ENCODE assay signal across 19 cellular contexts in the genomic region with DNA sequence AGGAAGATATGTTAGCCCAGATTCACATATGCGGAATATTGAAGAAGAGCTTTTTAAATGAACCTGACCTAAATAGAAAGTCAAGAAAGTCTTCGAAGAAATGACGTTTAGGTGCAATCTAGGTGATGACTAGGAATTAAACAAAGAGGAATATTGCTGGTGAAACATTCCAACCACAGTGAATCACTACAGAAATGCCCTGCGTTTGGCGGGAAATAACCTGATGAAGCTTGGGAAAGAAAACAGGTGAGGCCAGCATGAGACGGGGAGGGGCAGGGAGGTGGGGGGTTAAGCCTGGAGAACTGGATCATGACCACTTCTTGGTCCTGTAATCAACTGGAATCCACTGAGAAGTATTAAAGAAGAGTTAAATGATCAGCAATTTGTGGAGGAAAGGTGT.
A peak's percentile ranks its signal among the peaks of the same experiment; 100 is the strongest.
DNase-seq lines count a peak whose midpoint lies in the region; ATAC-seq and TF ChIP-seq lines count a peak whose summit lies in the region.
"Had no signal": no experiment of that assay in that cellular context is flagged by ENCODE, and none has a peak within 500 bp of the region (broad histone marks: within the 10 kb centered on the region; RNA-seq: fewer than 3 reads in every experiment).

No MANE protein-coding gene starts in this region.

- ATAC-seq in HG03139 (IDR thresholded peaks at IDR 0.05; ENCODE audit: unreplicated experiment) = no peak
- no peak for ATAC-seq in GM18858 (IDR thresholded peaks at IDR 0.05; ENCODE audit: unreplicated experiment)
- no peak for ATAC-seq in HG03378 (IDR thresholded peaks at IDR 0.05; ENCODE audit: unreplicated experiment)
- ATAC-seq: CD8-positive, alpha-beta T cell had no signal

- intact Hi-C loops in MCF 10A (cut with micrococcal nuclease) = loop anchor here (10.0 kb wide), 1 partner anchor 92 kb away; no protein-coding TSS in a partner anchor
- intact Hi-C loops in breast epithelium (cut with DNase I; ENCODE audit: low total_unique reads) = no loop called here
- intact Hi-C loops in mammary epithelial cell (cut with micrococcal nuclease) = no loop called here

- H3K36me3 Mint-ChIP-seq in MCF 10A (ENCODE audit: insufficient read depth, unreplicated experiment) = no peaks in the 10 kb centered on the region
- H3K36me3 Mint-ChIP-seq: CD4-positive, CD25-positive, alpha-beta regulatory T cell; CD8-positive, alpha-beta T cell had no signal

- H3K79me2 ChIP-seq in mammary epithelial cell (ENCODE audit: insufficient read depth, low read length) = no peaks in the 10 kb centered on the region

- H3K4me3 Mint-ChIP-seq in MCF 10A (ENCODE audit: unreplicated experiment) = no peak overlapping the region
- H3K4me3 Mint-ChIP-seq: B cell; CD4-positive, CD25-positive, alpha-beta regulatory T cell; CD8-positive, alpha-beta T cell had no signal

- H3K9ac ChIP-seq in mammary epithelial cell (ENCODE audit: insufficient read depth, low read length) = no peak overlapping the region
- H3K9ac ChIP-seq: BLaER1 had no signal

- no peak overlapping the region for H3K27ac Mint-ChIP-seq in MCF 10A (ENCODE audit: low read depth, unreplicated experiment)
- H3K27ac Mint-ChIP-seq: B cell; CD4-positive, CD25-positive, alpha-beta regulatory T cell; CD8-positive, alpha-beta T cell had no signal

- TF ChIP-seq CTCF in MCF 10A (IDR thresholded peaks at IDR 0.05; ENCODE audit: unreplicated experiment) (no peak), breast epithelium (IDR thresholded peaks at IDR 0.05) (no peak), mammary epithelial cell (conservative IDR thresholded peaks at IDR 0.05 in 1 of 2, IDR thresholded peaks at IDR 0.05 in 1 of 2; ENCODE audit: extremely low read depth in 1 of 2, insufficient read depth in 1 of 2, low read depth in 1 of 2, low read length in 2 of 2) (no peak)

- H2AFZ ChIP-seq in mammary epithelial cell (ENCODE audit: low read depth, low read length) = no peak overlapping the region

- no peaks in the 10 kb centered on the region for H3K9me3 ChIP-seq in breast epithelium
- H3K9me3 ChIP-seq in mammary epithelial cell (replicated peaks; ENCODE audit: insufficient read depth, low read length) = no peaks in the 10 kb centered on the region
- H3K9me3 ChIP-seq: BLaER1, Caco-2 had no signal

- no peak for TF ChIP-seq POLR2A in breast epithelium (IDR thresholded peaks at IDR 0.05)

- no peaks in the 10 kb centered on the region for H4K20me1 ChIP-seq in mammary epithelial cell (ENCODE audit: insufficient read depth, low read length)
- H4K20me1 ChIP-seq: BLaER1 had no signal

- H3K27ac ChIP-seq in breast epithelium (no peak overlapping the region), mammary epithelial cell (ENCODE audit: insufficient read depth, low read depth, low read length) (no peak overlapping the region)
- H3K27ac ChIP-seq: 22Rv1, BLaER1, C4-2B had no signal

- H3K4me2 ChIP-seq in mammary epithelial cell (ENCODE audit: insufficient read depth, low read depth, low read length) = no peak overlapping the region
- H3K4me2 ChIP-seq: BLaER1 had no signal

- WGBS in mammary epithelial cell (ENCODE audit: low coverage, missing lambda C conversion rate) = 85% methylated on average over 4 of the region's 6 CpGs

- H3K4me1 Mint-ChIP-seq in MCF 10A (ENCODE audit: insufficient read depth, unreplicated experiment) = no peaks in the 10 kb centered on the region
- H3K4me1 Mint-ChIP-seq: B cell; CD4-positive, CD25-positive, alpha-beta regulatory T cell had no signal

- H3K4me3 ChIP-seq in breast epithelium = no peak overlapping the region
- H3K4me3 ChIP-seq in mammary epithelial cell (replicated peaks in 1 of 3; ENCODE audit: insufficient read depth in 1 of 3, low read depth in 2 of 3, low read length in 3 of 3) = no peak overlapping the region
- H3K4me3 ChIP-seq: BLaER1 had no signal

- dilution Hi-C loops in mammary epithelial cell (cut with HindIII; ENCODE audit: low sequenced_read_pairs) = no loop called here

- H3K36me3 ChIP-seq in breast epithelium (no peaks in the 10 kb centered on the region), mammary epithelial cell (ENCODE audit: insufficient read depth, low read length) (no peaks in the 10 kb centered on the region)
- H3K36me3 ChIP-seq: BLaER1 had no signal

- CTCF ChIA-PET in MCF 10A (lab: Yijun Ruan, JAX) = interaction anchor here (0.6 kb wide), 1 partner anchor 98 kb away, joined by 3 read pairs; no protein-coding TSS in a partner anchor
- CTCF ChIA-PET in mammary epithelial cell (lab: Charles Lee; ENCODE audit: low non-redundant PET) = no interaction called here

- H3K27me3 ChIP-seq in breast epithelium = no peaks in the 10 kb centered on the region
- H3K27me3 ChIP-seq in mammary epithelial cell (ENCODE audit: insufficient read depth, low read length) = no peaks in the 10 kb centered on the region
- H3K27me3 ChIP-seq: BLaER1 had no signal

- DNase-seq in MCF 10A (ENCODE audit: unreplicated experiment) = peak; percentile 4
- no peak for DNase-seq in breast epithelium (ENCODE audit: low spot score in 2 of 2)
- peak; percentile 12 for DNase-seq in mammary epithelial cell
- DNase-seq in kidney tubule cell (ENCODE audit: low spot score) = peak; percentile 67
- DNase-seq: Caco-2; CD4-positive, CD25-positive, alpha-beta regulatory T cell; CD8-positive, alpha-beta T cell; DMS153; DND-41; GOT3; H7; HCEC 1CT had no signal

- no peaks in the 10 kb centered on the region for H3K4me1 ChIP-seq in breast epithelium
- no peaks in the 10 kb centered on the region for H3K4me1 ChIP-seq in mammary epithelial cell (ENCODE audit: insufficient read depth, low read length)
- H3K4me1 ChIP-seq: BLaER1, Caco-2 had no signal

- in situ Hi-C loops in mammary epithelial cell (cut with MboI; ENCODE audit: low sequenced_read_pairs in 2 of 2) = no loop called here

- peaks cover 13% of the 10 kb centered on the region for H3K27me3 Mint-ChIP-seq in MCF 10A (ENCODE audit: insufficient read depth, unreplicated experiment)
- H3K27me3 Mint-ChIP-seq: B cell; CD4-positive, CD25-positive, alpha-beta regulatory T cell had no signal

- no TSS peak for BruUV-seq in MCF 10A (replicated peaks; lab: Mats Ljungman, UMichigan)
- BruUV-seq in mammary epithelial cell (replicated peaks; lab: Mats Ljungman, UMichigan) = no TSS peak

- POLR2A ChIA-PET in MCF 10A (lab: Yijun Ruan, JAX) = no interaction called here

- no peaks in the 10 kb centered on the region for H3K9me3 Mint-ChIP-seq in MCF 10A (ENCODE audit: unreplicated experiment)

Comparison
In these comparisons a context has a peak if more than half of its experiments do, and no peak if none do; other contexts are left out.
1. DNase-seq: peak in MCF 10A (single experiment), mammary epithelial cell (single experiment) and kidney tubule cell (single experiment); none in breast epithelium (0 of 2).